ENCODE assay signal across 13 cellular contexts in genomic region chr12:24379038-24379437, GRCh38.
DNase-seq lines count a peak whose midpoint lies in the region; ATAC-seq and TF ChIP-seq lines count a peak whose summit lies in the region.
"Had no signal": no experiment of that assay in that cellular context is flagged by ENCODE, and none has a peak within 500 bp of the region (broad histone marks: within the 10 kb centered on the region; RNA-seq: fewer than 3 reads in every experiment).

No MANE protein-coding gene starts in this region.

- 0 out of 2 replicates have a peak, but pooled peaks cover 5% of the 10 kb centered on the region for H3K36me3 Mint-ChIP-seq in WTC11

- H3K27me3 Mint-ChIP-seq in WTC11 (ENCODE audit: low read depth), result no peaks in the 10 kb centered on the region; the same call in 1 of the 2 replicates
- H3K27me3 Mint-ChIP-seq: progenitor cell of endocrine pancreas had no signal

- POLR2A ChIA-PET in WTC11 (lab: Charles Lee), result no interaction called here

- no peak overlapping the region for H3K4me3 ChIP-seq in GM12865 (ENCODE audit: low read depth, low read length)

- H3K4me1 Mint-ChIP-seq in WTC11, result peaks cover 49% of the 10 kb centered on the region

- CTCF ChIA-PET in WTC11 (lab: Charles Lee), result interaction anchor here (1.1 to 1.4 kb wide), 2 partner anchors 218 to 399 kb away, joined by 3 read pairs; no protein-coding TSS in a partner anchor

- H3K4me3 Mint-ChIP-seq in WTC11, result peak overlapping the region; percentile 12

- peaks cover 18% of the 10 kb centered on the region for H3K9me3 Mint-ChIP-seq in WTC11

- H3K27ac Mint-ChIP-seq in WTC11, result peak overlapping the region; percentile 85
- H3K27ac Mint-ChIP-seq: progenitor cell of endocrine pancreas had no signal

- ATAC-seq in GM21390 (IDR thresholded peaks at IDR 0.05; ENCODE audit: unreplicated experiment) (peak; percentile 87), HG03064 (IDR thresholded peaks at IDR 0.05; ENCODE audit: low read depth, unreplicated experiment) (peak; percentile 76), WTC11 (no peak)

- TF ChIP-seq CTCF in GM12865 (IDR thresholded peaks at IDR 0.05; ENCODE audit: insufficient read depth, low read depth, low read length, missing control alignments) (no peak), WTC11 (IDR thresholded peaks at IDR 0.05) (no peak)

- DNase-seq in GM12865 (ENCODE audit: low read depth) (peak; percentile 4), WTC11 (ENCODE audit: low spot score) (no peak), NCI-H1436 treated with DMSO at 0.1 percent for 48 hours (lab: John Stamatoyannopoulos, UW) (no peak), NCI-H2081 (lab: John Stamatoyannopoulos, UW) (no peak), putamen (ENCODE audit: low spot score) (no peak), NCI-H1105 treated with DMSO at 0.1 percent for 48 hours (lab: John Stamatoyannopoulos, UW) (no peak)
- DNase-seq: aorta, kidney, NCI-H524 treated with DMSO at 0.1 percent for 48 hours, T-helper 1 cell had no signal

TF ChIP-seq in WTC11, 78 proteins besides CTCF, POLR2A, EP300 and RAD21:
- TF ChIP-seq MAX (CRISPR knock-in tag; IDR thresholded peaks at IDR 0.05) (no peak), ZNF671 (CRISPR knock-in tag; IDR thresholded peaks at IDR 0.05) (no peak)
TF ChIP-seq in WTC11: peak in this region for 0.
